In the genomic region with DNA sequence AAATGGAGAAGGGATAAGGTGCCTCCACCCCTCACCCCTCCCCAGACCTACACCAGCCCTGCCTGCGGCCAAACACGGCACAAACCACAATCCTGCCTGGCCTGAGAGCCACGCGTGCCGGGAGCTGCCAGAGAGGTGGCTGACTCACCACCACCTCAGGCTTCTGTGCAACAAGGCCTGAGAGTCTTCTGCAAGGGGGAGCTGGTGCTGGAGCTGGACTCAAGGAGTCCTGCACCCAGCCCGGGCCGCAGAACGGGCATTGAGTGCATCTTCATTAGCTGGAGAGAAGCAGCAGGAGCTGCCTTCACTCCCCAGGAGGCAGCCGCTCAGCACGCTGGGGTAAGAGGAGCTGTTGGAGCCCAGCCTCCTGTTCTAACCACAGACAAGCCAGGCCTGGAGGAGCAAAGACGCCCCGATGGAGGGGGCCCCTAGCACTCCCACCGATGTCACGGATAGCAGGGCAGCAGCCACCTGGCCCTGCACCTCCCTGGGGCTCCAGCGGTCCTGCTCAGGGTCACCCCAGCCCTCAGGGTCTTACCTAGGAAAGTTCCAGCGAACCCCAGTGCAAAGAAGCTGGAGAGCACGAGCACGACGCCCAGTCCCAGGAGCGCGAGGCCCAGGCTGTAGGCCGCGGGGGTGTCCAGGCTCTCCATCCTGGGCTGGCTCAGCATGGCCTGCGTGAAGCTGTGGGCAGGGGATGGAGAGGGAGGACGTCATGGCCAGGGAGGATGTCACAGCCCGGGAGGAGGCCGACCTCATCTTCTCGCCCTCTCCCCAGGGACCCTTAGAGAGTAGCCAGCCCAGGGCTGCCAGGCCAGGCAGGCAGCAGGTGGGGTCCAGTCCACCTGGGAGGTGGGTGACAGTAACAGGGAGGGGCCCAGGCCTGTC, we compare ENCODE assay signal across 9 cellular contexts. TPM values are rescaled to one million over a fixed set of nuclear protein-coding genes. Genes with fewer than 3 reads are reported as not detected.
A peak's percentile ranks its signal among the peaks of the same experiment; 100 is the strongest.
DNase-seq lines count a peak whose midpoint lies in the region; ATAC-seq and TF ChIP-seq lines count a peak whose summit lies in the region.
"Had no signal": no experiment of that assay in that cellular context is flagged by ENCODE, and none has a peak within 500 bp of the region (broad histone marks: within the 10 kb centered on the region; RNA-seq: fewer than 3 reads in every experiment).

No MANE protein-coding gene starts in this region.

- H3K4me3 ChIP-seq in trophoblast cell (ENCODE audit: low read depth, low read length) (no peak overlapping the region), prostate gland (no peak overlapping the region), tibial nerve (no peak overlapping the region)

- H2AK5ac ChIP-seq in trophoblast cell (ENCODE audit: low read length) = no peak overlapping the region

- H3K23ac ChIP-seq in trophoblast cell (ENCODE audit: low read length) = no peak overlapping the region

- H3K79me2 ChIP-seq in trophoblast cell (ENCODE audit: control insufficient read depth, insufficient read depth, low read length, poor library complexity) = no peaks in the 10 kb centered on the region

- H3K4ac ChIP-seq in trophoblast cell (ENCODE audit: low read depth, low read length) = no peak overlapping the region

- H3K4me1 ChIP-seq in trophoblast cell (ENCODE audit: control insufficient read depth in 1 of 2, insufficient read depth in 2 of 2, low read length in 2 of 2) (peaks cover 3 to 15% of the 10 kb centered on the region in 2 experiments), prostate gland (replicated peaks) (no peaks in the 10 kb centered on the region), tibial nerve (peaks cover 0 to 36% (median 0%) of the 10 kb centered on the region in 4 donors)

- intact Hi-C loops in prostate gland (cut with DNase I) = no loop called here

- H2BK5ac ChIP-seq in trophoblast cell (ENCODE audit: low read depth, low read length, poor library complexity) = no peak overlapping the region

- no peak overlapping the region for H2AFZ ChIP-seq in trophoblast cell (ENCODE audit: insufficient read depth, low read length, poor library complexity)

- no peak overlapping the region for H2BK120ac ChIP-seq in trophoblast cell (ENCODE audit: insufficient read depth, low read length, poor library complexity)

- H3K18ac ChIP-seq in trophoblast cell (ENCODE audit: low read length) = no peak overlapping the region

- H3K36me3 ChIP-seq in trophoblast cell (ENCODE audit: control insufficient read depth in 1 of 2, insufficient read depth in 2 of 2, low read length in 2 of 2) (no peaks in the 10 kb centered on the region), prostate gland (no peaks in the 10 kb centered on the region), tibial nerve (peaks cover 0 to 25% (median 0%) of the 10 kb centered on the region in 3 donors)

- H4K12ac ChIP-seq in trophoblast cell (ENCODE audit: low read depth, low read length) = no peak overlapping the region

- H3K27me3 ChIP-seq in trophoblast cell (ENCODE audit: insufficient read depth, low read length) (no peaks in the 10 kb centered on the region), prostate gland (replicated peaks; ENCODE audit: insufficient read depth) (no peaks in the 10 kb centered on the region), tibial nerve (no peaks in the 10 kb centered on the region)

- H4K8ac ChIP-seq in trophoblast cell (ENCODE audit: low read depth, low read length) = no peak overlapping the region

- peaks cover 4% of the 10 kb centered on the region for H3K9me3 ChIP-seq in trophoblast cell (ENCODE audit: insufficient read depth, low read depth, low read length)
- H3K9me3 ChIP-seq in prostate gland = no peaks in the 10 kb centered on the region
- no peaks in the 10 kb centered on the region for H3K9me3 ChIP-seq in tibial nerve

- H4K91ac ChIP-seq in trophoblast cell (ENCODE audit: low read depth, low read length) = no peak overlapping the region

- no peak overlapping the region for H3K27ac ChIP-seq in trophoblast cell (ENCODE audit: low read depth, low read length)
- H3K27ac ChIP-seq in prostate gland = no peak overlapping the region
- H3K27ac ChIP-seq in tibial nerve = no peak overlapping the region

- DNase-seq in GM03348 (ENCODE audit: low spot score) = peak; percentile 91
- DNase-seq in OCI-M1 (lab: John Stamatoyannopoulos, UW) = peak; percentile 81
- DNase-seq in trophoblast cell = peak; percentile 12 to 14
- DNase-seq in prostate gland (ENCODE audit: low spot score) = no peak
- DNase-seq in tibial nerve (ENCODE audit: low spot score in 2 of 2) = no peak
- DNase-seq in germinal center (ENCODE audit: low spot score) = no peak
- DNase-seq: activated naive CD4-positive, alpha-beta T cell treated with anti-CD3 and anti-CD28 coated beads, Interleukin-2, amount 50 U/mL, for 16 hours had no signal

- no peak overlapping the region for H2BK12ac ChIP-seq in trophoblast cell (ENCODE audit: low read length)

- no peak overlapping the region for H3K14ac ChIP-seq in trophoblast cell (ENCODE audit: low read length)

- no CpG with 5 or more reads among the region's 28 CpGs for WGBS in trophoblast cell (ENCODE audit: extremely low coverage, insufficient coverage, insufficient read length)
- 71% methylated on average over 28 of the region's 28 CpGs for WGBS in prostate gland
- 85 to 90% methylated on average over 22 to 26 of the region's 28 CpGs for WGBS in tibial nerve, 2 donors

- TF ChIP-seq CTCF in prostate gland (IDR thresholded peaks at IDR 0.05) (no peak), tibial nerve (IDR thresholded peaks at IDR 0.05) (no peak)

- TF ChIP-seq POLR2A in prostate gland (IDR thresholded peaks at IDR 0.05) (no peak), tibial nerve (IDR thresholded peaks at IDR 0.05) (no peak)

- H3K79me1 ChIP-seq in trophoblast cell (ENCODE audit: low read length) = no peaks in the 10 kb centered on the region

- H3K4me2 ChIP-seq in trophoblast cell (ENCODE audit: low read length) = no peak overlapping the region

- no peak for TF ChIP-seq EP300 in tibial nerve (IDR thresholded peaks at IDR 0.05)

- ATAC-seq in esophagus mucosa = peak; percentile 79
- ATAC-seq in HG03280 (IDR thresholded peaks at IDR 0.05; ENCODE audit: unreplicated experiment) = no peak

- H3K9ac ChIP-seq in trophoblast cell (ENCODE audit: low read length) = no peak overlapping the region

RNA-seq across cellular contexts. Expression of gene RASD1, which starts 16.0 kb away (rescaled TPM):
- total RNA-seq in esophagus mucosa (0.60 TPM), prostate gland (100 to 1,000 TPM; 124 to 175 TPM), tibial nerve (100 to 1,000 TPM; 166 to 250 (median 231) TPM)
- 0.49 and 0.68 TPM in 2 replicates for polyA plus RNA-seq in trophoblast cell (2013)

RNA-seq across cellular contexts. Expression of gene MED9, which starts 35.4 kb away (rescaled TPM):
- total RNA-seq in esophagus mucosa = 6.5 TPM
- 10.0 and 10.1 TPM in 2 replicates for polyA plus RNA-seq in trophoblast cell (2013)
- total RNA-seq in prostate gland = 10 to 100 TPM; 27.8 to 31.7 TPM
- 10 to 100 TPM in 3 of 4 donors, 1 to 10 TPM in 1; 8.0 to 17.5 (median 13.6) TPM for total RNA-seq in tibial nerve

Comparison
In these comparisons a context has a peak if more than half of its experiments do, and no peak if none do; other contexts are left out.
1. DNase-seq: peak in GM03348 (single experiment), OCI-M1 (single experiment) and trophoblast cell (2 of 2); none in prostate gland (single experiment), tibial nerve (0 of 2) and germinal center (single experiment).
2. RNA of gene RASD1, which starts 16.0 kb away (total RNA-seq): 166 to 250 TPM in tibial nerve and 124 to 175 TPM in prostate gland; 0.60 TPM in esophagus mucosa (single experiment); every median in the first group is over 10 times any median in the second.